Comparison of ENCODE assay signal across 26 cellular contexts in the genomic region with DNA sequence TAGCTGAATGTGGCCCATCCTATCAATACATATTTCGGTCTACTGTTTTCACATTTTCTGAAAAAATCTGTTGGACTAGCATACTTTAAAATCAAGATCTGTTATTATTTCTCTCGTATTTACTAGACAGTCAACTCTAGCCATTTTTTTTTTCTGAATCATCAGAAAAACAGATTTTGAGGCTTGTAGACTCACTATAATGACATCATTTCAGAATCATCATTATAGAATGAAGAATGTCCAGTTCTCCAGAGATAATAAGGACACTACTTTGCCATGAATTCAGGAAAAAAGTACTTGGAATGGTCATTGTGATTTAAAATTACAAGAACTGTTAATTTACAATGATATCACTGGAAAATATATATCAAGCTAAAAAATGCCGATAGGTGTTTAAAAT.
"Had no signal": no experiment of that assay in that cellular context is flagged by ENCODE, and none has a peak within 500 bp of the region (broad histone marks: within the 10 kb centered on the region; RNA-seq: fewer than 3 reads in every experiment).

No MANE protein-coding gene starts in this region.

- H3K9me3 ChIP-seq: breast epithelium, Peyer's patch had no signal

- H3K27me3 ChIP-seq: breast epithelium, Peyer's patch had no signal

- ATAC-seq: activated CD8-positive, alpha-beta memory T cell treated with anti-CD3 and anti-CD28 coated beads, Interleukin-2, amount 10 ng/mL, durations not matched to agents 7 days and 5 days; T-cell had no signal

- H3K4me3 ChIP-seq: breast epithelium, Peyer's patch had no signal

- H3K4me1 ChIP-seq: breast epithelium, Peyer's patch had no signal

- DNase-seq: activated B cell treated with CpG ODN at 0.5 μM for 24 hours; activated CD4-positive, alpha-beta T cell treated with anti-CD3 and anti-CD28 coated beads for 1 hour; activated CD4-positive, alpha-beta T cell treated with anti-CD3 and anti-CD28 coated beads, Interleukin-2, amount 10 ng/mL, durations not matched to agents 24 days and 14 days; activated CD4-positive, alpha-beta T cell treated with anti-CD3 and anti-CD28 coated beads, Interleukin-2, amount 50 U/mL, for 48 hours; activated CD8-positive, alpha-beta memory T cell treated with anti-CD3 and anti-CD28 coated beads, Interleukin-2, amount 10 ng/mL, durations not matched to agents 7 days and 5 days; activated gamma-delta T cell; activated naive CD4-positive, alpha-beta T cell treated with anti-CD3 and anti-CD28 coated beads for 36 hours; activated T-cell treated with anti-CD3 and anti-CD28 coated beads, Interleukin-2, amount 50 U/mL, for 24 hours; central memory CD4-positive, alpha-beta T cell; Karpas-422; MM.1S; NCI-H1105; NCI-H1436; NCI-H1694 treated with DMSO at 0.1 percent for 48 hours; NCI-H2029 treated with DMSO at 0.1 percent for 48 hours; NCI-H345; NCI-H510A; NCI-H526 treated with DMSO at 0.1 percent for 48 hours; NK-92 treated with Interleukin-12 subunit alpha and Interleukin-12 subunit beta, amount 100 ng/mL, for 24 hours; OCI-M1; Peyer's patch; SHP77 treated with DMSO at 0.1 percent for 48 hours; T-cell; T-helper 2 cell; T1000 had no signal

- H3K36me3 ChIP-seq: breast epithelium, Peyer's patch had no signal

- H3K27ac ChIP-seq: breast epithelium, Peyer's patch had no signal
